ENCODE assay signal across 2 cellular contexts in the genomic region with DNA sequence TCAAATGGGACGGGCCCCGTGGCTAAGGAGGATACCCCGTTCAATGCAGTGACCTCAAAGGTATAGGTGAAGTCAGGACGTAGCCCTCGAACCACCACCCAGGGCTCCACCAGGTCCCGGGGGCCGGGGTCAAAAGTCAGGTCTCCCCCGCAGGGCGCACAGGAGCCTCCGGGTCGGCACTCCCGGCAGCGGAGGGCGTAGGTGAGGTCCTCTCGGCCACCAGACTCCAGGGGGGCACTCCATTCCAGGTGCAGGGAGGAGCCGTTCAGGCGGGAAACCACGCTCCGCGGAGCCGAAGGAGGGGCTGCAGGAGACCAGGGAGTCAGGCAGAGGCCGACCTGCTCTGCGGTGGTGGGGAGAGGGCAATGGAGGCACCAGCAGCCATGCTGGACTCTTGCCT.
TF ChIP-seq lines count a peak whose summit lies in the region.

No MANE protein-coding gene starts in this region.

TF ChIP-seq in SK-N-SH, 30 proteins besides CTCF, POLR2A, EP300 and RAD21:
- TF ChIP-seq JUND (IDR thresholded peaks at IDR 0.05) = no peak

TF ChIP-seq in SK-N-SH treated with all-trans-retinoic acid at 6 μM for 48 hours, 23 proteins besides CTCF, POLR2A, EP300 and RAD21:
- TF ChIP-seq ARNTL (CRISPR knock-in tag; IDR thresholded peaks at IDR 0.05; ENCODE audit: borderline replicate concordance, low read depth) = no peak
- TF ChIP-seq ZFP3 (CRISPR knock-in tag; IDR thresholded peaks at IDR 0.05) = no peak
- no peak for TF ChIP-seq PPARA (CRISPR knock-in tag; IDR thresholded peaks at IDR 0.05; ENCODE audit: borderline replicate concordance)
- TF ChIP-seq SNAI2 (CRISPR knock-in tag; IDR thresholded peaks at IDR 0.05) = no peak
- no peak for TF ChIP-seq CSDC2 (CRISPR knock-in tag; IDR thresholded peaks at IDR 0.05)
- TF ChIP-seq ZC3H10 (CRISPR knock-in tag; IDR thresholded peaks at IDR 0.05) = no peak
- TF ChIP-seq ESRRG (CRISPR knock-in tag; IDR thresholded peaks at IDR 0.05) = no peak
- TF ChIP-seq ZFP30 (CRISPR knock-in tag; IDR thresholded peaks at IDR 0.05) = no peak
